Comparison of ENCODE assay signal across 21 cellular contexts in genomic region chr20:41110012-41110411, GRCh38. TPM values are rescaled to one million over a fixed set of nuclear protein-coding genes. Genes with fewer than 3 reads are reported as not detected.
A peak's percentile ranks its signal among the peaks of the same experiment; 100 is the strongest.
DNase-seq lines count a peak whose midpoint lies in the region; ATAC-seq and TF ChIP-seq lines count a peak whose summit lies in the region.
"Had no signal": no experiment of that assay in that cellular context is flagged by ENCODE, and none has a peak within 500 bp of the region (broad histone marks: within the 10 kb centered on the region; RNA-seq: fewer than 3 reads in every experiment).

No MANE protein-coding gene starts in this region.

- no peaks in the 10 kb centered on the region for H3K27me3 ChIP-seq in hepatocyte
- H3K27me3 ChIP-seq in left ventricle myocardium inferior (ENCODE audit: low read depth), result no peaks in the 10 kb centered on the region
- H3K27me3 ChIP-seq: BLaER1 treated with 17β-estradiol and CSF1 and Interleukin-3, amounts not matched to agents 10 nM and 100 nM had no signal

- peaks cover 8% of the 10 kb centered on the region for H3K79me2 ChIP-seq in hepatocyte

- no peaks in the 10 kb centered on the region for H3K9me3 ChIP-seq in T-helper 17 cell (ENCODE audit: control insufficient read depth, low read length, poor library complexity, severe bottlenecking)
- H3K9me3 ChIP-seq in hepatocyte (ENCODE audit: low read depth), result no peaks in the 10 kb centered on the region
- H3K9me3 ChIP-seq in left ventricle myocardium inferior (replicated peaks), result no peaks in the 10 kb centered on the region
- H3K9me3 ChIP-seq: BLaER1 treated with 17β-estradiol and CSF1 and Interleukin-3, amounts not matched to agents 10 nM and 100 nM had no signal

- H3K9me3 Mint-ChIP-seq in activated T-cell treated with anti-CD3 and anti-CD28 coated beads, Interleukin-2, amount 50 U/mL, for 72 hours, result no peaks in the 10 kb centered on the region
- H3K9me3 Mint-ChIP-seq: CD4-positive, alpha-beta memory T cell; IgD-negative memory B cell had no signal

- no peak for DNase-seq in activated T-cell treated with anti-CD3 and anti-CD28 coated beads, Interleukin-2, amount 50 U/mL, for 72 hours
- no peak for DNase-seq in activated T-cell treated with anti-CD3 and anti-CD28 coated beads for 4 hours
- no peak for DNase-seq in T-helper 17 cell
- DNase-seq in hepatocyte (ENCODE audit: low spot score), result no peak
- DNase-seq in AG08395 (ENCODE audit: low spot score), result no peak
- no peak for DNase-seq in left ventricle myocardium inferior
- DNase-seq in NCI-H510A treated with DMSO at 0.1 percent for 48 hours (lab: John Stamatoyannopoulos, UW), result no peak
- DNase-seq: CD4-positive, alpha-beta memory T cell; DMS153; DND-41; NCI-H1048; NCI-H1417; NCI-H1694; NCI-H2029 treated with DMSO at 0.1 percent for 48 hours; NCI-H446 treated with DMSO at 0.1 percent for 48 hours; NCI-H526 treated with DMSO at 0.1 percent for 48 hours; SHP77 had no signal

- no peaks in the 10 kb centered on the region for H3K36me3 ChIP-seq in hepatocyte (replicated peaks; ENCODE audit: insufficient read depth, low read depth)
- H3K36me3 ChIP-seq in left ventricle myocardium inferior, result peaks cover 71% of the 10 kb centered on the region

- intact Hi-C loops in left ventricle myocardium inferior (cut with micrococcal nuclease), result no loop called here

- peak overlapping the region; percentile 82 for H3K27ac Mint-ChIP-seq in activated T-cell treated with anti-CD3 and anti-CD28 coated beads, Interleukin-2, amount 50 U/mL, for 72 hours
- H3K27ac Mint-ChIP-seq in T-helper 17 cell, result peak overlapping the region; percentile 72
- H3K27ac Mint-ChIP-seq: IgD-negative memory B cell had no signal

- H3K27me3 Mint-ChIP-seq in activated T-cell treated with anti-CD3 and anti-CD28 coated beads, Interleukin-2, amount 50 U/mL, for 72 hours (ENCODE audit: low read depth), result no peaks in the 10 kb centered on the region
- no peaks in the 10 kb centered on the region for H3K27me3 Mint-ChIP-seq in T-helper 17 cell
- H3K27me3 Mint-ChIP-seq: CD4-positive, alpha-beta memory T cell; IgD-negative memory B cell had no signal

- peaks cover 2 to 28% of the 10 kb centered on the region in 2 donors for H3K36me3 Mint-ChIP-seq in activated T-cell treated with anti-CD3 and anti-CD28 coated beads, Interleukin-2, amount 50 U/mL, for 72 hours (ENCODE audit: insufficient read depth in 2 of 2)
- peaks cover 3% of the 10 kb centered on the region for H3K36me3 Mint-ChIP-seq in T-helper 17 cell (ENCODE audit: low read depth)

- 97% methylated on average over 11 of the region's 11 CpGs for WGBS in hepatocyte (ENCODE audit: low lambda C conversion rate, missing lambda C conversion rate)

- H4K20me1 ChIP-seq in hepatocyte (ENCODE audit: insufficient read depth, poor library complexity, severe bottlenecking), result no peaks in the 10 kb centered on the region

- TF ChIP-seq CTCF in hepatocyte (IDR thresholded peaks at IDR 0.05; ENCODE audit: poor library complexity) (no peak), left ventricle myocardium inferior (IDR thresholded peaks at IDR 0.05; ENCODE audit: borderline replicate concordance) (no peak)

- H3K4me1 ChIP-seq in hepatocyte (ENCODE audit: insufficient read depth) (peaks cover 9% of the 10 kb centered on the region), left ventricle myocardium inferior (no peaks in the 10 kb centered on the region)

- no peaks in the 10 kb centered on the region for H3K4me1 Mint-ChIP-seq in activated T-cell treated with anti-CD3 and anti-CD28 coated beads, Interleukin-2, amount 50 U/mL, for 72 hours (ENCODE audit: low read depth)
- H3K4me1 Mint-ChIP-seq in T-helper 17 cell, result peaks cover 4% of the 10 kb centered on the region

- H2AFZ ChIP-seq in hepatocyte, result no peak overlapping the region

- no peak for ATAC-seq in activated T-cell treated with anti-CD3 and anti-CD28 coated beads, Interleukin-2, amount 50 U/mL, for 72 hours (replicated peaks in 1 of 2)
- no peak for ATAC-seq in T-helper 17 cell
- ATAC-seq: Panc1 had no signal

- H3K4me3 ChIP-seq in hepatocyte (no peak overlapping the region), left ventricle myocardium inferior (no peak overlapping the region)
- H3K4me3 ChIP-seq: BLaER1 treated with 17β-estradiol and CSF1 and Interleukin-3, amounts not matched to agents 10 nM and 100 nM had no signal

- H3K4me2 ChIP-seq in hepatocyte, result no peak overlapping the region

- no peak overlapping the region for H3K4me3 Mint-ChIP-seq in activated T-cell treated with anti-CD3 and anti-CD28 coated beads, Interleukin-2, amount 50 U/mL, for 72 hours
- no peak overlapping the region for H3K4me3 Mint-ChIP-seq in T-helper 17 cell
- H3K4me3 Mint-ChIP-seq: CD4-positive, alpha-beta memory T cell; IgD-negative memory B cell had no signal

- H3K9me2 ChIP-seq in hepatocyte (replicated peaks; ENCODE audit: insufficient read depth), result no peaks in the 10 kb centered on the region

- peak overlapping the region; percentile 87 for H3K27ac ChIP-seq in hepatocyte
- H3K27ac ChIP-seq in left ventricle myocardium inferior (replicated peaks), result no peak overlapping the region
- H3K27ac ChIP-seq: BLaER1 treated with 17β-estradiol and CSF1 and Interleukin-3, amounts not matched to agents 10 nM and 100 nM; RWPE1 had no signal

RNA-seq across cellular contexts. Expression of gene PLCG1, which starts 27.3 kb away (rescaled TPM):
- 100 to 1,000 TPM; 177 to 221 TPM for total RNA-seq in activated T-cell treated with anti-CD3 and anti-CD28 coated beads, Interleukin-2, amount 50 U/mL, for 72 hours
- total RNA-seq in T-helper 17 cell (100 to 1,000 TPM; 420 to 428 TPM), hepatocyte (48.5 and 73.2 TPM in 2 replicates), left ventricle myocardium inferior (46.1 TPM)
- 52.7 and 52.8 TPM in 2 replicates for polyA plus RNA-seq in hepatocyte
